Comparison of ENCODE assay signal across 9 cellular contexts in the genomic region with DNA sequence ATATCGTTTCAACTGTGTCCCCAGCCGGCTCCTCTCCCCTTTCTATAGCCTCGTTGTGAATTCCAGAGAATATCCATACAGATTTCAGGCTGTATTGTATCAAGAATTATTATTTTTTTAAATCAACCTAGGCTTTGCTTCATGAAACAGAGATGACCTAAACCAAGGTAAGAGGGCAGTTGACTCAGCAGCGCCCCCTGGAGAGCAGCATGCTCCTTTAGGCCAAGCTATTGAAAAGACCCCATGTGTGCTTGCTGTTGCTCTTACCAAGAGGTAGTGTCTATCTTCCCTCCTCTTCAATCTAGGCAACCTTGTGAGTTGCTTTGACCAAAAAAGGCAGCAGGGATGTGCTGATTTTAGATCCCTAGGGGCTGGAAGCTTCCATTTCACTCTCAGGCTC.
A peak's percentile ranks its signal among the peaks of the same experiment; 100 is the strongest.
DNase-seq lines count a peak whose midpoint lies in the region; ATAC-seq and TF ChIP-seq lines count a peak whose summit lies in the region.
"Had no signal": no experiment of that assay in that cellular context is flagged by ENCODE, and none has a peak within 500 bp of the region (broad histone marks: within the 10 kb centered on the region; RNA-seq: fewer than 3 reads in every experiment).

No MANE protein-coding gene starts in this region.

- TF ChIP-seq CTCF in epithelial cell of esophagus (IDR thresholded peaks at IDR 0.05; ENCODE audit: insufficient read depth, low read depth, low read length, missing control alignments) = peak; percentile 8

- DNase-seq in A172 (ENCODE audit: low spot score) (peak; percentile 3), EH (ENCODE audit: low read depth) (peak; percentile 7), NCI-H69 (lab: John Stamatoyannopoulos, UW) (peak; percentile 51), epithelial cell of esophagus (ENCODE audit: low read depth) (no peak), NCI-H2196 treated with DMSO at 0.1 percent for 48 hours (lab: John Stamatoyannopoulos, UW; ENCODE audit: unreplicated experiment) (no peak), hippocampal formation (lab: John Stamatoyannopoulos, UW) (no peak)
- no peak for DNase-seq in activated naive CD4-positive, alpha-beta T cell treated with Interleukin-2 at 50 U/mL for 16 hours
- DNase-seq: GF-D8 had no signal

- no peak for ATAC-seq in GM21576 (IDR thresholded peaks at IDR 0.05; ENCODE audit: unreplicated experiment)

- no peak overlapping the region for H3K4me3 ChIP-seq in epithelial cell of esophagus (ENCODE audit: low read length)

Comparison
In these comparisons a context has a peak if more than half of its experiments do, and no peak if none do; other contexts are left out.
1. DNase-seq: peak in A172 (single experiment), EH (single experiment) and NCI-H69 (single experiment); none in epithelial cell of esophagus (single experiment), NCI-H2196 treated with DMSO at 0.1 percent for 48 hours (single experiment), hippocampal formation (0 of 2) and activated naive CD4-positive, alpha-beta T cell treated with Interleukin-2 at 50 U/mL for 16 hours (single experiment).